ENCODE assay signal across 15 cellular contexts in genomic region chr16:70553645-70554044, GRCh38. TPM values are rescaled to one million over a fixed set of nuclear protein-coding genes. Genes with fewer than 3 reads are reported as not detected.
DNase-seq lines count a peak whose midpoint lies in the region; ATAC-seq and TF ChIP-seq lines count a peak whose summit lies in the region.
"Had no signal": no experiment of that assay in that cellular context is flagged by ENCODE, and none has a peak within 500 bp of the region (broad histone marks: within the 10 kb centered on the region; RNA-seq: fewer than 3 reads in every experiment).

No MANE protein-coding gene starts in this region.

- H3K4me1 ChIP-seq in right atrium auricular region (peaks cover 0 to 4% of the 10 kb centered on the region in 2 donors), left ventricle myocardium inferior (peaks cover 42% of the 10 kb centered on the region), tibial nerve (peaks cover 0 to 19% (median 0%) of the 10 kb centered on the region in 4 donors)
- H3K4me1 ChIP-seq: tibial artery had no signal

- intact Hi-C loops in Right ventricle myocardium inferior (cut with DNase I) = no loop called here
- intact Hi-C loops in left ventricle myocardium inferior (cut with micrococcal nuclease) = no loop called here

- DNase-seq in Right ventricle myocardium inferior (ENCODE audit: missing footprints) = no peak
- no peak for DNase-seq in right atrium auricular region (ENCODE audit: low spot score)
- DNase-seq in brain microvascular endothelial cell = peak; percentile 58
- no peak for DNase-seq in left ventricle myocardium inferior
- DNase-seq in DMS153 treated with DMSO at 0.1 percent for 48 hours (lab: John Stamatoyannopoulos, UW; ENCODE audit: unreplicated experiment) = no peak
- DNase-seq in tibial nerve (ENCODE audit: low spot score in 2 of 2) = no peak
- no peak for DNase-seq in HEK293T (ENCODE audit: extremely low spot score)
- DNase-seq: ACHN; activated naive CD8-positive, alpha-beta T cell treated with anti-CD3 and anti-CD28 coated beads, Interleukin-2, amount 10 ng/mL, durations not matched to agents 7 days and 5 days; MV-4-11; NCI-H2227 treated with DMSO at 0.1 percent for 48 hours; retina; tibial artery had no signal

- H3K36me3 ChIP-seq in right atrium auricular region = peaks cover 99% of the 10 kb centered on the region
- H3K36me3 ChIP-seq in brain microvascular endothelial cell (replicated peaks) = peaks cover 80% of the 10 kb centered on the region
- peaks cover 98% of the 10 kb centered on the region for H3K36me3 ChIP-seq in left ventricle myocardium inferior
- peaks cover 0 to 100% (median 43%) of the 10 kb centered on the region in 3 donors for H3K36me3 ChIP-seq in tibial nerve

- TF ChIP-seq CTCF in right atrium auricular region (IDR thresholded peaks at IDR 0.05) (no peak), brain microvascular endothelial cell (IDR thresholded peaks at IDR 0.05; ENCODE audit: low read depth, low read length, missing control alignments) (no peak), left ventricle myocardium inferior (IDR thresholded peaks at IDR 0.05; ENCODE audit: borderline replicate concordance) (no peak), tibial nerve (IDR thresholded peaks at IDR 0.05) (no peak)

- H3K9me3 ChIP-seq in right atrium auricular region (no peaks in the 10 kb centered on the region), left ventricle myocardium inferior (replicated peaks) (no peaks in the 10 kb centered on the region), tibial nerve (no peaks in the 10 kb centered on the region)
- H3K9me3 ChIP-seq: tibial artery had no signal

- no peak for TF ChIP-seq POLR2A in tibial nerve (IDR thresholded peaks at IDR 0.05)

- ATAC-seq in Right ventricle myocardium inferior (peak; percentile 52), GM19035 (IDR thresholded peaks at IDR 0.05; ENCODE audit: unreplicated experiment) (no peak)
- ATAC-seq: Panc1 had no signal

- CTCF ChIA-PET in HEK293T (lab: Yijun Ruan, JAX) = no interaction called here

- H3K27me3 ChIP-seq in right atrium auricular region (no peaks in the 10 kb centered on the region), brain microvascular endothelial cell (replicated peaks) (no peaks in the 10 kb centered on the region), left ventricle myocardium inferior (ENCODE audit: low read depth) (no peaks in the 10 kb centered on the region), tibial nerve (no peaks in the 10 kb centered on the region)
- H3K27me3 ChIP-seq: tibial artery had no signal

- in situ Hi-C loops in brain microvascular endothelial cell (cut with HindIII; ENCODE audit: low pct_ligation_motif_present, low sequenced_read_pairs) = no loop called here

- TF ChIP-seq EP300 in tibial nerve (IDR thresholded peaks at IDR 0.05) = no peak

- no peak overlapping the region for H3K27ac ChIP-seq in right atrium auricular region
- H3K27ac ChIP-seq in brain microvascular endothelial cell = peak overlapping the region; percentile 62
- peak overlapping the region; percentile 45 for H3K27ac ChIP-seq in left ventricle myocardium inferior (replicated peaks)
- H3K27ac ChIP-seq in tibial nerve = peak overlapping the region in 2 of 4 donors; percentile 46 to 52
- H3K27ac ChIP-seq: tibial artery had no signal

- H3K4me3 ChIP-seq in right atrium auricular region (no peak overlapping the region), brain microvascular endothelial cell (ENCODE audit: low read depth, low read length) (no peak overlapping the region), left ventricle myocardium inferior (no peak overlapping the region), tibial nerve (no peak overlapping the region)
- H3K4me3 ChIP-seq: tibial artery had no signal

- POLR2A ChIA-PET in HEK293T (lab: Yijun Ruan, JAX) = interaction anchor here (1.1 kb wide), 1 partner anchor 20 kb away, joined by 3 read pairs; no protein-coding TSS in a partner anchor

TF ChIP-seq in HEK293T, 16 proteins besides CTCF, POLR2A, EP300 and RAD21:
- TF ChIP-seq CTBP1 (IDR thresholded peaks at IDR 0.05; ENCODE audit: borderline replicate concordance) (no peak), SUZ12 (IDR thresholded peaks at IDR 0.05) (no peak), BHLHE40 (IDR thresholded peaks at IDR 0.05; ENCODE audit: borderline replicate concordance) (no peak)

RNA-seq across cellular contexts. Expression of gene SF3B3, which starts 30.0 kb away (rescaled TPM):
- total RNA-seq in Right ventricle myocardium inferior (131 TPM), right atrium auricular region (10 to 100 TPM; 82.1 to 95.1 TPM), left ventricle myocardium inferior (129 TPM), tibial nerve (100 to 1,000 TPM; 103 to 132 (median 119) TPM)

RNA-seq across cellular contexts. Expression of gene COG4, which starts 30.3 kb away (rescaled TPM):
- total RNA-seq in Right ventricle myocardium inferior = 46.5 TPM
- total RNA-seq in right atrium auricular region = 10 to 100 TPM; 29.1 to 41.8 TPM
- total RNA-seq in left ventricle myocardium inferior = 43.7 TPM
- total RNA-seq in tibial nerve = 100 to 1,000 TPM in 1 of 4 donors, 10 to 100 TPM in 3; 41.1 to 109 (median 47.1) TPM

Comparison
In these comparisons a context has a peak if more than half of its experiments do, and no peak if none do; other contexts are left out.
1. H3K27ac ChIP-seq: peak in brain microvascular endothelial cell (single experiment) and left ventricle myocardium inferior (single experiment); none in right atrium auricular region (0 of 2).